Comparison of ENCODE assay signal across 11 cellular contexts in the genomic region with DNA sequence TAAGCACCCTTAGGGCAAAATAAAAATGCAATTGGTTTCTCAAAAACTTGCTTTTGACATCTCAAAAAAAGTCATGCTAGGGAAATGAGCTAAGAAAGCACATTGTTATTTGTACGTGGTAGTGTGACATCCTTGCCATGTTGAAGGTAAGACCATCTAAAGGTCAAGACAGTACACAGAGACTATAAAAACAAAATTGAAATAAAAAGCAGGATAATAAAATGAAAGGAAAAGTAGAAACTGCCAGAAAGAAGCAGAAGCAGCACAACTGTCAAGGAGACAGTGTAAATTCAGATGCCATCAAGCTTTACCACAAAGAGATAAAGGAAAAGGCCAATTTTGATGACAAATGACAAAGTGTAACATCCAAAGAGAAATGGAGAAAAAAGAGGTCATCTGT. TPM values are rescaled to one million over a fixed set of nuclear protein-coding genes. Genes with fewer than 3 reads are reported as not detected.
DNase-seq lines count a peak whose midpoint lies in the region; ATAC-seq, FAIRE-seq and TF ChIP-seq lines count a peak whose summit lies in the region.
"Not testable (repeated sequence)": the region's sequence is repeated elsewhere in the genome, so short reads cannot be mapped to it uniquely, and the experiment has no call there.
"Had no signal": no experiment of that assay in that cellular context is flagged by ENCODE, and none has a peak within 500 bp of the region (broad histone marks: within the 10 kb centered on the region; RNA-seq: fewer than 3 reads in every experiment).

No MANE protein-coding gene starts in this region.

- not testable (repeated sequence) for H3K9me3 ChIP-seq in CD8-positive, alpha-beta T cell (ENCODE audit: low read length); spleen

- peak; percentile 71 for ATAC-seq in CD8-positive, alpha-beta T cell
- peak; percentile 58 for ATAC-seq in activated CD8-positive, alpha-beta memory T cell treated with anti-CD3 and anti-CD28 coated beads, Interleukin-2, amount 10 ng/mL, durations not matched to agents 7 days and 5 days
- ATAC-seq in activated naive CD4-positive, alpha-beta T cell treated with anti-CD3 and anti-CD28 coated beads, Interleukin-2, amount 50 U/mL, for 72 hours, result peak in 1 of 2 donors; percentile 79

- H3K27ac Mint-ChIP-seq in CD8-positive, alpha-beta T cell, result peak overlapping the region; percentile 79
- peak overlapping the region in 2 of 3 donors; percentile 32 to 59 for H3K27ac Mint-ChIP-seq in IgD-negative memory B cell
- peak overlapping the region; percentile 84 for H3K27ac Mint-ChIP-seq in T-helper 2 cell treated with Interferon-gamma antibody and Interleukin-4, amounts not matched to agents 5 μg/mL and 100 μg/mL, for 36 hours
- H3K27ac Mint-ChIP-seq in activated CD8-positive, alpha-beta memory T cell treated with anti-CD3 and anti-CD28 coated beads, Interleukin-2, amount 10 ng/mL, durations not matched to agents 7 days and 5 days, result peak overlapping the region; percentile 87
- H3K27ac Mint-ChIP-seq in activated naive CD4-positive, alpha-beta T cell treated with anti-CD3 and anti-CD28 coated beads, Interleukin-2, amount 50 U/mL, for 72 hours, result peak overlapping the region; percentile 83 to 85

- CTCF ChIA-PET in CD8-positive, alpha-beta T cell (lab: Charles Lee), result interaction anchor here (1.1 to 2.6 kb wide), 10 partner anchors 8 to 57 kb away, joined by 3 to 13 read pairs (median 5); a partner anchor contains a TSS
- CTCF ChIA-PET in activated CD8-positive, alpha-beta memory T cell treated with anti-CD3 and anti-CD28 coated beads, Interleukin-2, amount 10 ng/mL, durations not matched to agents 7 days and 5 days (lab: Charles Lee), result interaction anchor here (1.1 to 2.8 kb wide), 7 partner anchors 11 to 57 kb away, joined by 4 to 18 read pairs (median 8); a partner anchor contains a TSS

- H3K9me3 Mint-ChIP-seq in CD8-positive, alpha-beta T cell; IgD-negative memory B cell; activated CD8-positive, alpha-beta memory T cell treated with anti-CD3 and anti-CD28 coated beads, Interleukin-2, amount 10 ng/mL, durations not matched to agents 7 days and 5 days (ENCODE audit: low read depth): not testable (repeated sequence)
- H3K9me3 Mint-ChIP-seq in T-helper 2 cell treated with Interferon-gamma antibody and Interleukin-4, amounts not matched to agents 5 μg/mL and 100 μg/mL, for 36 hours, result peaks cover 12% of the 10 kb centered on the region
- H3K9me3 Mint-ChIP-seq in activated naive CD4-positive, alpha-beta T cell treated with anti-CD3 and anti-CD28 coated beads, Interleukin-2, amount 50 U/mL, for 72 hours, result peaks cover 4 to 16% of the 10 kb centered on the region in 2 donors

- 9 to 30% (median 20%) methylated on average over 1 of the region's 1 CpG for WGBS in spleen, 5 donors

- not testable (repeated sequence) for TF ChIP-seq POLR2A in spleen (IDR thresholded peaks at IDR 0.05)

- H3K27me3 ChIP-seq in CD8-positive, alpha-beta T cell (ENCODE audit: insufficient read depth, low read length); spleen (replicated peaks in 1 of 7): not testable (repeated sequence)

- peaks cover 61% of the 10 kb centered on the region for H3K4me1 Mint-ChIP-seq in CD8-positive, alpha-beta T cell (ENCODE audit: low read depth)
- peaks cover 45 to 72% (median 59%) of the 10 kb centered on the region in 3 donors for H3K4me1 Mint-ChIP-seq in IgD-negative memory B cell
- H3K4me1 Mint-ChIP-seq in T-helper 2 cell treated with Interferon-gamma antibody and Interleukin-4, amounts not matched to agents 5 μg/mL and 100 μg/mL, for 36 hours (ENCODE audit: low read depth), result peaks cover 44% of the 10 kb centered on the region
- peaks cover 53% of the 10 kb centered on the region for H3K4me1 Mint-ChIP-seq in activated CD8-positive, alpha-beta memory T cell treated with anti-CD3 and anti-CD28 coated beads, Interleukin-2, amount 10 ng/mL, durations not matched to agents 7 days and 5 days

- POLR2A ChIA-PET in CD8-positive, alpha-beta T cell (lab: Charles Lee), result interaction anchor here (0.7 to 2.5 kb wide), 5 partner anchors 10 to 93 kb away, joined by 3 to 10 read pairs (median 7); a partner anchor contains a TSS

- peak overlapping the region; percentile 11 for H3K4me3 Mint-ChIP-seq in CD8-positive, alpha-beta T cell
- H3K4me3 Mint-ChIP-seq in IgD-negative memory B cell, result peak overlapping the region in 2 of 4 donors; percentile 60 to 66
- H3K4me3 Mint-ChIP-seq in T-helper 2 cell treated with Interferon-gamma antibody and Interleukin-4, amounts not matched to agents 5 μg/mL and 100 μg/mL, for 36 hours, result peak overlapping the region; percentile 51
- H3K4me3 Mint-ChIP-seq in activated CD8-positive, alpha-beta memory T cell treated with anti-CD3 and anti-CD28 coated beads, Interleukin-2, amount 10 ng/mL, durations not matched to agents 7 days and 5 days, result peak overlapping the region; percentile 46

- H3K36me3 Mint-ChIP-seq in CD8-positive, alpha-beta T cell, result peaks cover 16% of the 10 kb centered on the region
- not testable (repeated sequence) for H3K36me3 Mint-ChIP-seq in IgD-negative memory B cell
- H3K36me3 Mint-ChIP-seq in T-helper 2 cell treated with Interferon-gamma antibody and Interleukin-4, amounts not matched to agents 5 μg/mL and 100 μg/mL, for 36 hours (ENCODE audit: low read depth), result peaks cover 33% of the 10 kb centered on the region
- peaks cover 27% of the 10 kb centered on the region for H3K36me3 Mint-ChIP-seq in activated CD8-positive, alpha-beta memory T cell treated with anti-CD3 and anti-CD28 coated beads, Interleukin-2, amount 10 ng/mL, durations not matched to agents 7 days and 5 days
- H3K36me3 Mint-ChIP-seq in activated naive CD4-positive, alpha-beta T cell treated with anti-CD3 and anti-CD28 coated beads, Interleukin-2, amount 50 U/mL, for 72 hours, result peaks cover 0 to 39% of the 10 kb centered on the region in 2 donors

- peak; percentile 26 for FAIRE-seq in endometrium (lab: Jason Lieb, UNC)

- H3K27ac ChIP-seq in CD8-positive, alpha-beta T cell (ENCODE audit: low read depth, low read length), result not testable (repeated sequence)
- peak overlapping the region; percentile 42 to 95 (median 74) for H3K27ac ChIP-seq in spleen

- intact Hi-C loops in CD8-positive, alpha-beta T cell (cut with DNase I, micrococcal nuclease), result loop anchor here in 1 of 2 experiments (2.0 kb wide), 1 partner anchor 22 kb away; no protein-coding TSS in a partner anchor
- intact Hi-C loops in spleen (cut with DNase I; ENCODE audit: low total_unique reads), result not testable (repeated sequence)

- TF ChIP-seq CTCF in CD8-positive, alpha-beta T cell (IDR thresholded peaks at IDR 0.05); spleen (IDR thresholded peaks at IDR 0.05 in 8 of 11, conservative IDR thresholded peaks at IDR 0.05 in 3 of 11): not testable (repeated sequence)

- not testable (repeated sequence) for DNase-seq in CD8-positive, alpha-beta T cell; T-helper 2 cell treated with Interferon-gamma antibody and Interleukin-4, amounts not matched to agents 5 μg/mL and 100 μg/mL, for 36 hours (ENCODE audit: low spot score); activated CD8-positive, alpha-beta memory T cell treated with anti-CD3 and anti-CD28 coated beads, Interleukin-2, amount 10 ng/mL, durations not matched to agents 7 days and 5 days; activated naive CD4-positive, alpha-beta T cell treated with anti-CD3 and anti-CD28 coated beads, Interleukin-2, amount 50 U/mL, for 72 hours (ENCODE audit: low spot score in 2 of 2); spleen

- peaks cover 36% of the 10 kb centered on the region for H3K4me1 ChIP-seq in CD8-positive, alpha-beta T cell (ENCODE audit: insufficient read depth, low read length)
- H3K4me1 ChIP-seq in spleen, result peaks cover 28 to 95% (median 71%) of the 10 kb centered on the region in 6 donors

- H3K36me3 ChIP-seq in CD8-positive, alpha-beta T cell (ENCODE audit: insufficient read depth, low read length); spleen: not testable (repeated sequence)

- not testable (repeated sequence) for H3K4me3 ChIP-seq in CD8-positive, alpha-beta T cell (ENCODE audit: low read depth, low read length); spleen

- not testable (repeated sequence) for H3K27me3 Mint-ChIP-seq in CD8-positive, alpha-beta T cell (ENCODE audit: low read depth); IgD-negative memory B cell; T-helper 2 cell treated with Interferon-gamma antibody and Interleukin-4, amounts not matched to agents 5 μg/mL and 100 μg/mL, for 36 hours (ENCODE audit: low read depth); activated CD8-positive, alpha-beta memory T cell treated with anti-CD3 and anti-CD28 coated beads, Interleukin-2, amount 10 ng/mL, durations not matched to agents 7 days and 5 days

RNA-seq across cellular contexts. Expression of a gene that starts 11.5 kb away (rescaled TPM):
- total RNA-seq in CD8-positive, alpha-beta T cell, result 10 to 100 TPM; 11.0 to 11.6 TPM
- polyA plus RNA-seq in IgD-negative memory B cell (188 TPM), spleen (10 to 100 TPM; 71.7 to 82.7 (median 82.7) TPM)
- 100 to 1,000 TPM; 144 to 155 TPM for total RNA-seq in activated CD8-positive, alpha-beta memory T cell treated with anti-CD3 and anti-CD28 coated beads, Interleukin-2, amount 10 ng/mL, durations not matched to agents 7 days and 5 days
- total RNA-seq in activated naive CD4-positive, alpha-beta T cell treated with anti-CD3 and anti-CD28 coated beads, Interleukin-2, amount 50 U/mL, for 72 hours, result 100 to 1,000 TPM in 1 of 2 donors, 10 to 100 TPM in 1; 67.8 to 122 TPM
- 10 to 100 TPM; 24.2 to 44.9 (median 27.5) TPM for total RNA-seq in spleen
- total RNA-seq: Calu3, IMR-90 had no signal
- polyA plus RNA-seq: AG04450, BJ, IMR-90 had no signal

RNA-seq across cellular contexts. Expression of a gene that starts 18.6 kb away (rescaled TPM):
- total RNA-seq in CD8-positive, alpha-beta T cell, result over 10,000 TPM; 22,073 to 26,359 TPM
- polyA plus RNA-seq in IgD-negative memory B cell (30.5 TPM), spleen (100 to 1,000 TPM in 1 of 3 donors, 10 to 100 TPM in 1, not detected in 1; 42.1 to 285 TPM)
- over 10,000 TPM in 1 of 2 experiments, 1,000 to 10,000 TPM in 1; 6,751 to 13,083 TPM for total RNA-seq in activated CD8-positive, alpha-beta memory T cell treated with anti-CD3 and anti-CD28 coated beads, Interleukin-2, amount 10 ng/mL, durations not matched to agents 7 days and 5 days
- 1,000 to 10,000 TPM; 3,566 to 7,483 TPM for total RNA-seq in activated naive CD4-positive, alpha-beta T cell treated with anti-CD3 and anti-CD28 coated beads, Interleukin-2, amount 50 U/mL, for 72 hours
- total RNA-seq in spleen, result over 10,000 TPM in 5 of 7 donors, 1,000 to 10,000 TPM in 2; 5,541 to 28,996 (median 23,209) TPM

RNA-seq across cellular contexts. Expression of a gene that starts 18.9 kb away (rescaled TPM):
- 1 to 10 TPM; 7.4 to 9.1 TPM for total RNA-seq in CD8-positive, alpha-beta T cell
- polyA plus RNA-seq in IgD-negative memory B cell (77.4 TPM), spleen (10 to 100 TPM; 35.3 to 46.9 (median 37.0) TPM)
- 10 to 100 TPM; 28.7 to 29.4 TPM for total RNA-seq in activated CD8-positive, alpha-beta memory T cell treated with anti-CD3 and anti-CD28 coated beads, Interleukin-2, amount 10 ng/mL, durations not matched to agents 7 days and 5 days
- total RNA-seq in activated naive CD4-positive, alpha-beta T cell treated with anti-CD3 and anti-CD28 coated beads, Interleukin-2, amount 50 U/mL, for 72 hours, result 10 to 100 TPM; 10.2 to 24.4 TPM
- 10 to 100 TPM; 14.4 to 24.2 (median 20.8) TPM for total RNA-seq in spleen

RNA-seq across cellular contexts. Expression of a gene that starts 21.0 kb away (rescaled TPM):
- total RNA-seq in CD8-positive, alpha-beta T cell, result 1 to 10 TPM; 2.9 to 5.7 TPM
- polyA plus RNA-seq in IgD-negative memory B cell (51.9 TPM), spleen (100 to 1,000 TPM in 2 of 3 donors, 10 to 100 TPM in 1; 97.4 to 159 (median 115) TPM)
- total RNA-seq in activated CD8-positive, alpha-beta memory T cell treated with anti-CD3 and anti-CD28 coated beads, Interleukin-2, amount 10 ng/mL, durations not matched to agents 7 days and 5 days, result 10 to 100 TPM; 11.4 to 11.9 TPM
- total RNA-seq in activated naive CD4-positive, alpha-beta T cell treated with anti-CD3 and anti-CD28 coated beads, Interleukin-2, amount 50 U/mL, for 72 hours, result 10 to 100 TPM; 11.1 to 16.7 TPM
- 100 to 1,000 TPM in 5 of 7 donors, 10 to 100 TPM in 2; 74.4 to 160 (median 127) TPM for total RNA-seq in spleen

RNA-seq across cellular contexts. Expression of a gene that starts 25.8 kb away (rescaled TPM):
- total RNA-seq in CD8-positive, alpha-beta T cell, result under 1 TPM; 0.25 to 0.35 TPM
- polyA plus RNA-seq in IgD-negative memory B cell (0.64 TPM), spleen (1 to 10 TPM in 2 of 3 donors, under 1 TPM in 1; 0.89 to 2.9 (median 1.1) TPM)
- total RNA-seq in activated CD8-positive, alpha-beta memory T cell treated with anti-CD3 and anti-CD28 coated beads, Interleukin-2, amount 10 ng/mL, durations not matched to agents 7 days and 5 days, result 10 to 100 TPM; 14.5 to 21.1 TPM
- 10 to 100 TPM; 21.6 to 22.8 TPM for total RNA-seq in activated naive CD4-positive, alpha-beta T cell treated with anti-CD3 and anti-CD28 coated beads, Interleukin-2, amount 50 U/mL, for 72 hours
- 1 to 10 TPM in 6 of 7 donors, under 1 TPM in 1; 0.95 to 2.8 (median 1.4) TPM for total RNA-seq in spleen
